ENCODE assay signal across 24 cellular contexts in genomic region chr2:6971502-6971901, GRCh38.
"Had no signal": no experiment of that assay in that cellular context is flagged by ENCODE, and none has a peak within 500 bp of the region (broad histone marks: within the 10 kb centered on the region; RNA-seq: fewer than 3 reads in every experiment).

No MANE protein-coding gene starts in this region.

- H3K27me3 ChIP-seq: ascending aorta, breast epithelium, colonic mucosa, heart left ventricle, neural progenitor cell, suprapubic skin, tibial nerve, vagina had no signal

- H3K9me3 ChIP-seq: ascending aorta, breast epithelium, colonic mucosa, heart left ventricle, lower lobe of right lung, prostate gland, suprapubic skin, tibial nerve, vagina had no signal

- H3K9me3 Mint-ChIP-seq: activated CD4-positive, alpha-beta memory T cell treated with anti-CD3 and anti-CD28 coated beads, Interleukin-2, amount 10 ng/mL, durations not matched to agents 7 days and 5 days; activated CD4-positive, alpha-beta T cell treated with anti-CD3 and anti-CD28 coated beads, Interleukin-2, amount 10 ng/mL, durations not matched to agents 24 days and 14 days; activated T-helper 1 cell treated with anti-CD3 and anti-CD28 coated beads, Interleukin-12 subunit alpha, Interleukin-12 subunit beta, Interleukin-2, Interleukin-4 antibody, amounts not matched to agents 30 ng/mL and 10 ng/mL and 1 ng/mL, durations not matched to agents 14 hours and 24 hours and 36 hours; naive B cell; stimulated activated naive CD8-positive, alpha-beta T cell treated with anti-CD3 and anti-CD28 coated beads, Interleukin-15, amount 100 ng/mL, for 72 hours; T-helper 2 cell treated with Interferon-gamma antibody and Interleukin-4, amounts not matched to agents 5 μg/mL and 100 μg/mL, for 36 hours had no signal

- DNase-seq: activated CD4-positive, alpha-beta memory T cell treated with anti-CD3 and anti-CD28 coated beads, Interleukin-2, amount 10 ng/mL, durations not matched to agents 7 days and 5 days; activated CD4-positive, alpha-beta T cell treated with anti-CD3 and anti-CD28 coated beads, Interleukin-2, amount 10 ng/mL, durations not matched to agents 24 days and 14 days; activated gamma-delta T cell; activated naive CD4-positive, alpha-beta T cell treated with anti-CD3 and anti-CD28 coated beads, Interleukin-2, amount 50 U/mL, for 16 hours; colonic mucosa; heart left ventricle; kidney; lower lobe of right lung; mesendoderm; naive B cell; stimulated activated CD4-positive, alpha-beta T cell treated with anti-CD3 and anti-CD28 coated beads, Interleukin-4, amount 100 ng/mL, for 24 hours; stimulated activated naive CD8-positive, alpha-beta T cell treated with anti-CD3 and anti-CD28 coated beads, Interleukin-15, amount 100 ng/mL, for 72 hours had no signal

- H3K27ac Mint-ChIP-seq: activated CD4-positive, alpha-beta memory T cell treated with anti-CD3 and anti-CD28 coated beads, Interleukin-2, amount 10 ng/mL, durations not matched to agents 7 days and 5 days; activated CD4-positive, alpha-beta T cell treated with anti-CD3 and anti-CD28 coated beads, Interleukin-2, amount 10 ng/mL, durations not matched to agents 24 days and 14 days; activated T-helper 1 cell treated with anti-CD3 and anti-CD28 coated beads, Interleukin-12 subunit alpha, Interleukin-12 subunit beta, Interleukin-2, Interleukin-4 antibody, amounts not matched to agents 30 ng/mL and 10 ng/mL and 1 ng/mL, durations not matched to agents 14 hours and 24 hours and 36 hours; T-helper 2 cell treated with Interferon-gamma antibody and Interleukin-4, amounts not matched to agents 5 μg/mL and 100 μg/mL, for 36 hours had no signal

- H3K36me3 Mint-ChIP-seq: naive B cell had no signal

- ATAC-seq: activated CD4-positive, CD25-positive, alpha-beta regulatory T cell treated with anti-CD3 and anti-CD28 coated beads, Interleukin-2, amount 50 U/mL, for 24 hours; lower lobe of right lung; stimulated activated naive CD8-positive, alpha-beta T cell treated with anti-CD3 and anti-CD28 coated beads, Interleukin-15, amount 100 ng/mL, for 72 hours had no signal

- H3K27me3 Mint-ChIP-seq: activated CD4-positive, alpha-beta memory T cell treated with anti-CD3 and anti-CD28 coated beads, Interleukin-2, amount 10 ng/mL, durations not matched to agents 7 days and 5 days; activated CD4-positive, alpha-beta T cell treated with anti-CD3 and anti-CD28 coated beads, Interleukin-2, amount 10 ng/mL, durations not matched to agents 24 days and 14 days; naive B cell; stimulated activated naive CD8-positive, alpha-beta T cell treated with anti-CD3 and anti-CD28 coated beads, Interleukin-15, amount 100 ng/mL, for 72 hours had no signal

- H3K4me1 Mint-ChIP-seq: activated CD4-positive, alpha-beta memory T cell treated with anti-CD3 and anti-CD28 coated beads, Interleukin-2, amount 10 ng/mL, durations not matched to agents 7 days and 5 days; naive B cell had no signal

- H3K27ac ChIP-seq: ascending aorta, breast epithelium, colonic mucosa, epithelial cell of prostate, heart left ventricle, lower lobe of right lung, neural progenitor cell, prostate gland, suprapubic skin, tibial nerve, vagina, VCaP had no signal

- H3K4me3 ChIP-seq: ascending aorta, breast epithelium, colonic mucosa, heart left ventricle, lower lobe of right lung, neural progenitor cell, prostate gland, suprapubic skin, tibial nerve, vagina had no signal

- H3K4me1 ChIP-seq: ascending aorta, breast epithelium, colonic mucosa, neural progenitor cell, prostate gland, suprapubic skin, vagina had no signal

- H3K36me3 ChIP-seq: breast epithelium, colonic mucosa, lower lobe of right lung, neural progenitor cell, prostate gland, suprapubic skin, vagina had no signal

- H3K4me3 Mint-ChIP-seq: activated CD4-positive, alpha-beta memory T cell treated with anti-CD3 and anti-CD28 coated beads, Interleukin-2, amount 10 ng/mL, durations not matched to agents 7 days and 5 days; activated CD4-positive, alpha-beta T cell treated with anti-CD3 and anti-CD28 coated beads, Interleukin-2, amount 10 ng/mL, durations not matched to agents 24 days and 14 days; activated T-helper 1 cell treated with anti-CD3 and anti-CD28 coated beads, Interleukin-12 subunit alpha, Interleukin-12 subunit beta, Interleukin-2, Interleukin-4 antibody, amounts not matched to agents 30 ng/mL and 10 ng/mL and 1 ng/mL, durations not matched to agents 14 hours and 24 hours and 36 hours; neural progenitor cell; stimulated activated naive CD8-positive, alpha-beta T cell treated with anti-CD3 and anti-CD28 coated beads, Interleukin-15, amount 100 ng/mL, for 72 hours; T-helper 2 cell treated with Interferon-gamma antibody and Interleukin-4, amounts not matched to agents 5 μg/mL and 100 μg/mL, for 36 hours had no signal
